In the genomic region with DNA sequence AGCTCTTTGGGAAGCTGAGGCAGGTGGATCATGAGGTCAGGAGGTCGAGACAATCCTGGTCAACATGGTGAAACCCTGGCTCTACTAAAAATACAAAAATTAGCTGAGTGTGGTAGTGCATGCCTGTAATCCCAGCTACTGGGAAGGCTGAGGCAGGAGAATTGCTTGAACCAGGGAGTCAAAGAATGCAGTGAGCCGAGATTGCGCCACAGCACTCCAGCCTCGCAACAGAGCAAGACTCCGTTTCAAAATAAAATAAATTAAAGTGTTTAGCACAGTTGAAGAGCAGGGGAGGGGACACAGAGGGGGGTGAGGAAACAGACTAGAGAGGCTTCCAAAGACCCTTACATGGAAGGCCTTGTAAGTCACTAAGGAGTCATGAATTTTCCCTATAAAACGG, we compare ENCODE assay signal across 1 cellular context.
A peak's percentile ranks its signal among the peaks of the same experiment; 100 is the strongest.
TF ChIP-seq lines count a peak whose summit lies in the region.

No MANE protein-coding gene starts in this region.

TF ChIP-seq in H1, 55 proteins besides CTCF, POLR2A, EP300 and RAD21:
- TF ChIP-seq CEBPB (IDR thresholded peaks at IDR 0.05; ENCODE audit: low read depth, low read length) (peak; percentile 6; the same call in 1 of the 2 replicates), RFX5 (IDR thresholded peaks at IDR 0.05; ENCODE audit: borderline replicate concordance, low read depth, low read length) (no peak)
